In the genomic region with DNA sequence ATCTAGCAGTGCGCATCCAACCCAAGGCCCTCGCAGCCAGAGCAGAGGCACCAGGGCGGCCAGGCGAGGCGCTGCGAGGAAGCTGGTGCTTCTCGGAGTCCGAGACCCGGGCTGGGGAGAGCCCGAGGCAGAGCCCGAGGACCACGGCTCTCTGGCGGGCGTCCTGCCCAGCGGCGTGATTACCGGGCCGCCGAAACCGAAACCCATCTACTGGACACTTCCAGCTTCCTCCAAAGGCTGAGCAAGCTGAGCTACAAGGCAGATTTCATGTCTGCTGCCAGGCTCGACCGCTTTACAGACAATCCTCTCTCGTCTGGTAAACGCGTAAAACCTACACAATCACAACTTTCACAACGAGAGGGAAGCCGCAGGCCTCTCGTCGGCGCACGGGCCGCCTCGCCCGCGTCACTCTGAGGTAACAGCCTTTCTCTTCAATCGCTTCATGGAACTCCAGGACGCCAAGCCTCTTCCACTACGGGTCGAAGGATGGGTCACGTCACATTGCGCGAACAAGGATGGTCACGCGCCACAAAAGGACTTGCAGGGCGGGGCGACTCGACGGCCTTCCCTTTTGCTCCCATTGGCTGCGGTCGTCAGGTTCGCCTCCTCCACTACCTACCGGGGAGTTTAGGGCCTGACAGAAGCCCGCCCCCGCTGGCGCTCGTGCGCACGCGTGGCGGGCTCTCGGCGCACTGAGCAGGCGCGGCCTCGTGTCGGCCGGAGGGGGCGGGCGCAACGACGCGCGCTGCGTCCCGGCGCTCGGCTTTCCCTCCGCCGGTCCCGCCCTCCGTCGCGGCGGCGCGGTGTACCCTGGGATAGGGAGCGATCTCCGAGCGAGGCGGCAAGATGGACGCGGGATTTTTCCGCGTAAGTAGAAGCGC, we compare ENCODE assay signal across 8 cellular contexts. TPM values are rescaled to one million over a fixed set of nuclear protein-coding genes. Genes with fewer than 3 reads are reported as not detected.
DNase-seq lines count a peak whose midpoint lies in the region; ATAC-seq and TF ChIP-seq lines count a peak whose summit lies in the region.

A gene with protein sequence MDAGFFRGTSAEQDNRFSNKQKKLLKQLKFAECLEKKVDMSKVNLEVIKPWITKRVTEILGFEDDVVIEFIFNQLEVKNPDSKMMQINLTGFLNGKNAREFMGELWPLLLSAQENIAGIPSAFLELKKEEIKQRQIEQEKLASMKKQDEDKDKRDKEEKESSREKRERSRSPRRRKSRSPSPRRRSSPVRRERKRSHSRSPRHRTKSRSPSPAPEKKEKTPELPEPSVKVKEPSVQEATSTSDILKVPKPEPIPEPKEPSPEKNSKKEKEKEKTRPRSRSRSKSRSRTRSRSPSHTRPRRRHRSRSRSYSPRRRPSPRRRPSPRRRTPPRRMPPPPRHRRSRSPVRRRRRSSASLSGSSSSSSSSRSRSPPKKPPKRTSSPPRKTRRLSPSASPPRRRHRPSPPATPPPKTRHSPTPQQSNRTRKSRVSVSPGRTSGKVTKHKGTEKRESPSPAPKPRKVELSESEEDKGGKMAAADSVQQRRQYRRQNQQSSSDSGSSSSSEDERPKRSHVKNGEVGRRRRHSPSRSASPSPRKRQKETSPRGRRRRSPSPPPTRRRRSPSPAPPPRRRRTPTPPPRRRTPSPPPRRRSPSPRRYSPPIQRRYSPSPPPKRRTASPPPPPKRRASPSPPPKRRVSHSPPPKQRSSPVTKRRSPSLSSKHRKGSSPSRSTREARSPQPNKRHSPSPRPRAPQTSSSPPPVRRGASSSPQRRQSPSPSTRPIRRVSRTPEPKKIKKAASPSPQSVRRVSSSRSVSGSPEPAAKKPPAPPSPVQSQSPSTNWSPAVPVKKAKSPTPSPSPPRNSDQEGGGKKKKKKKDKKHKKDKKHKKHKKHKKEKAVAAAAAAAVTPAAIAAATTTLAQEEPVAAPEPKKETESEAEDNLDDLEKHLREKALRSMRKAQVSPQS (plus strand): TSS at position 822 of the 881 bp plus-strand sequence. CDS start 25 bp downstream, at position 847.

- H3K36me3 Mint-ChIP-seq in activated T-helper 2 cell treated with anti-CD3 and anti-CD28 coated beads, Interferon-gamma antibody, Interleukin-2, Interleukin-4, amounts not matched to agents 10 μg/mL and 5 μg/mL and 100 μg/mL, durations not matched to agents 14 hours and 24 hours and 36 hours (ENCODE audit: low read depth), result peaks cover 32% of the 10 kb centered on the region
- peaks cover 0 to 33% (median 5%) of the 10 kb centered on the region in 3 donors for H3K36me3 Mint-ChIP-seq in naive thymus-derived CD8-positive, alpha-beta T cell

- no peaks in the 10 kb centered on the region for H3K9me3 ChIP-seq in RWPE2 (ENCODE audit: severe bottlenecking)

- peaks cover 35% of the 10 kb centered on the region for H3K36me3 ChIP-seq in RWPE2 (ENCODE audit: low read depth)

- H3K4me3 Mint-ChIP-seq in activated T-helper 2 cell treated with anti-CD3 and anti-CD28 coated beads, Interferon-gamma antibody, Interleukin-2, Interleukin-4, amounts not matched to agents 10 μg/mL and 5 μg/mL and 100 μg/mL, durations not matched to agents 14 hours and 24 hours and 36 hours (ENCODE audit: low read depth), result peak within 1 kb of the TSS; percentile 90
- peak within 1 kb of the TSS; percentile 81 to 99 (median 94) for H3K4me3 Mint-ChIP-seq in naive thymus-derived CD8-positive, alpha-beta T cell

- no peaks in the 10 kb centered on the region for H3K9me3 Mint-ChIP-seq in activated T-helper 2 cell treated with anti-CD3 and anti-CD28 coated beads, Interferon-gamma antibody, Interleukin-2, Interleukin-4, amounts not matched to agents 10 μg/mL and 5 μg/mL and 100 μg/mL, durations not matched to agents 14 hours and 24 hours and 36 hours
- H3K9me3 Mint-ChIP-seq in naive thymus-derived CD8-positive, alpha-beta T cell, result no peaks in the 10 kb centered on the region

- H3K27me3 ChIP-seq in RWPE2 (ENCODE audit: insufficient read depth, poor library complexity, severe bottlenecking), result no peaks in the 10 kb centered on the region

- POLR2A ChIA-PET in naive thymus-derived CD8-positive, alpha-beta T cell (lab: Charles Lee), result interaction anchor here (0.6 to 2.4 kb wide), 18 partner anchors 11 to 1319 kb away, joined by 3 to 13 read pairs (median 4); a partner anchor contains a TSS

- H3K27ac ChIP-seq in RWPE2 (ENCODE audit: poor library complexity, severe bottlenecking), result peak within 1 kb of the TSS; percentile 83

- TF ChIP-seq CTCF in RWPE2 (IDR thresholded peaks at IDR 0.05; ENCODE audit: poor library complexity, severe bottlenecking) (no peak), fibroblast of mammary gland (conservative IDR thresholded peaks at IDR 0.05; ENCODE audit: control insufficient read depth, insufficient read depth, low read depth, low read length) (no peak)

- H3K4me1 ChIP-seq in RWPE2 (ENCODE audit: insufficient read depth, poor library complexity, severe bottlenecking), result peaks cover 12% of the 10 kb centered on the region

- H3K27ac Mint-ChIP-seq in activated T-helper 2 cell treated with anti-CD3 and anti-CD28 coated beads, Interferon-gamma antibody, Interleukin-2, Interleukin-4, amounts not matched to agents 10 μg/mL and 5 μg/mL and 100 μg/mL, durations not matched to agents 14 hours and 24 hours and 36 hours, result peak within 1 kb of the TSS; percentile 97
- H3K27ac Mint-ChIP-seq in naive thymus-derived CD8-positive, alpha-beta T cell, result peak within 1 kb of the TSS; percentile 97 to 100 (median 99)

- H3K4me3 ChIP-seq in RWPE2 (ENCODE audit: severe bottlenecking) (peak within 1 kb of the TSS; percentile 76), fibroblast of mammary gland (ENCODE audit: control insufficient read depth, low read depth, low read length) (peak within 1 kb of the TSS; percentile 93)

- intact Hi-C loops in activated T-helper 2 cell treated with anti-CD3 and anti-CD28 coated beads, Interferon-gamma antibody, Interleukin-2, Interleukin-4, amounts not matched to agents 10 μg/mL and 5 μg/mL and 100 μg/mL, durations not matched to agents 14 hours and 24 hours and 36 hours (cut with micrococcal nuclease), result loop anchor here (1.0 to 10.0 kb wide), 7 partner anchors 102 to 668 kb away; a partner anchor contains a TSS

- H3K4me1 Mint-ChIP-seq in activated T-helper 2 cell treated with anti-CD3 and anti-CD28 coated beads, Interferon-gamma antibody, Interleukin-2, Interleukin-4, amounts not matched to agents 10 μg/mL and 5 μg/mL and 100 μg/mL, durations not matched to agents 14 hours and 24 hours and 36 hours (ENCODE audit: low read depth), result peaks cover 38% of the 10 kb centered on the region
- H3K4me1 Mint-ChIP-seq in naive thymus-derived CD8-positive, alpha-beta T cell, result peaks cover 20 to 51% (median 45%) of the 10 kb centered on the region in 4 donors

- no peaks in the 10 kb centered on the region for H3K27me3 Mint-ChIP-seq in activated T-helper 2 cell treated with anti-CD3 and anti-CD28 coated beads, Interferon-gamma antibody, Interleukin-2, Interleukin-4, amounts not matched to agents 10 μg/mL and 5 μg/mL and 100 μg/mL, durations not matched to agents 14 hours and 24 hours and 36 hours (ENCODE audit: low read depth)
- no peaks in the 10 kb centered on the region for H3K27me3 Mint-ChIP-seq in naive thymus-derived CD8-positive, alpha-beta T cell

- DNase-seq in EL, result peak; percentile 100
- DNase-seq in GOT3 (lab: John Stamatoyannopoulos, UW), result peak; percentile 98
- peak; percentile 98 for DNase-seq in LoVo (ENCODE audit: low spot score)
- peak; percentile 100 for DNase-seq in RWPE2 (ENCODE audit: low spot score)
- peak; percentile 99 for DNase-seq in activated T-helper 2 cell treated with anti-CD3 and anti-CD28 coated beads, Interferon-gamma antibody, Interleukin-2, Interleukin-4, amounts not matched to agents 10 μg/mL and 5 μg/mL and 100 μg/mL, durations not matched to agents 14 hours and 24 hours and 36 hours (ENCODE audit: low spot score)
- peak; percentile 100 for DNase-seq in fibroblast of mammary gland (ENCODE audit: low read depth)
- peak; percentile 93 to 100 (median 99) for DNase-seq in naive thymus-derived CD8-positive, alpha-beta T cell
- DNase-seq in stimulated activated naive CD4-positive, alpha-beta T cell (lab: John Stamatoyannopoulos, UW), result peak; percentile 95 to 100 (median 99)

- peak; percentile 89 for ATAC-seq in RWPE2 (ENCODE audit: low read depth)
- ATAC-seq in naive thymus-derived CD8-positive, alpha-beta T cell, result peak; percentile 88 to 89

RNA-seq across cellular contexts. Expression of the gene that starts here (rescaled TPM):
- 212 and 223 TPM in 2 replicates for total RNA-seq in activated T-helper 2 cell treated with anti-CD3 and anti-CD28 coated beads, Interferon-gamma antibody, Interleukin-2, Interleukin-4, amounts not matched to agents 10 μg/mL and 5 μg/mL and 100 μg/mL, durations not matched to agents 14 hours and 24 hours and 36 hours
- 100 to 1,000 TPM; 258 to 275 TPM for total RNA-seq in naive thymus-derived CD8-positive, alpha-beta T cell
- polyA plus RNA-seq in naive thymus-derived CD8-positive, alpha-beta T cell, result 100 to 1,000 TPM; 122 to 245 (median 197) TPM

Comparison
In these comparisons a context has a peak if more than half of its experiments do, and no peak if none do; other contexts are left out.
1. Peak in every context shown above with its lines: DNase-seq, ATAC-seq, H3K4me3 ChIP-seq and H3K27ac ChIP-seq.